1 cellular context compared by ENCODE assay signal in the genomic region with DNA sequence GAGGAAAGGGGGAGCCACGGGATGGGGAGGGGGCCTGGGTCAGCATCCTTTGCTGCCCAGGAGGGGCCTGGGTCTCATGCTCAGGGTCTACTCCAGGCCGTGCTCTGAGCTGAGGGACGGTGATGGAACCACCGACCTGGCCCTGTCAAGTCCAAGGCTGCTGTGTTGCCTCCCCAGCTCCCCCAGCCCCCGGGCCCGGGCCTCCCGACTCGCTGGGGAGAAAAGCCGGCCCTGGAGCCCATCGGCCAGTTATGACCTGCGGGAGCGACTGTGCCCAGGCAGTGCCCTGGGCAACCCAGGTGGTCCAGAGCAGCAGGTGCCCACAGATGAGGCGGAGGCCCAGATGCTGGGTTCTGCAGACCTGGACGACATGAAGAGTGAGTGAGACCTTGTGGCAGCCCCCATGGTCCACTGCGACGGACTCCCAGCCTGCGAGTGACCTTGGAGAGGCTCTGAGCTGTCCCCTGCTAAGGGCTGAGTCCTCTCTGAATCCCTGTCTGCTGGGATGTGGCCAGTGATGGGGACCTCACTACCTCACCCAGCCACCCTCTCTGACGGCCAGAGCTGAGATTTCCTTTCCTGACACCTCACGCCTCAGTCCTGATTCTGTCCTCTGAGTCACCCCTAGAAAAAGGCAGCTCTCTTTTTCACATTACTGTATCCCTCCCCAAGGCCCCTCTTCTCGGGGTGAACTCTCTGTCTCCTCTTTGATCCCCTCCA.
TF ChIP-seq lines count a peak whose summit lies in the region.

No MANE protein-coding gene starts in this region.

TF ChIP-seq in IMR-90, 13 proteins besides CTCF, POLR2A, EP300 and RAD21:
- no peak for TF ChIP-seq MXI1 (IDR thresholded peaks at IDR 0.05; ENCODE audit: borderline replicate concordance, low read depth, low read length)
- no peak for TF ChIP-seq CHD1 (IDR thresholded peaks at IDR 0.05; ENCODE audit: low read depth, low read length)
- TF ChIP-seq FOS (IDR thresholded peaks at IDR 0.05; ENCODE audit: low read depth, low read length), result no peak
- no peak for TF ChIP-seq RCOR1 (IDR thresholded peaks at IDR 0.05; ENCODE audit: insufficient replicate concordance, low read length)
- TF ChIP-seq RFX5 (IDR thresholded peaks at IDR 0.05; ENCODE audit: low read depth, low read length), result no peak
- TF ChIP-seq, protein P1, sequence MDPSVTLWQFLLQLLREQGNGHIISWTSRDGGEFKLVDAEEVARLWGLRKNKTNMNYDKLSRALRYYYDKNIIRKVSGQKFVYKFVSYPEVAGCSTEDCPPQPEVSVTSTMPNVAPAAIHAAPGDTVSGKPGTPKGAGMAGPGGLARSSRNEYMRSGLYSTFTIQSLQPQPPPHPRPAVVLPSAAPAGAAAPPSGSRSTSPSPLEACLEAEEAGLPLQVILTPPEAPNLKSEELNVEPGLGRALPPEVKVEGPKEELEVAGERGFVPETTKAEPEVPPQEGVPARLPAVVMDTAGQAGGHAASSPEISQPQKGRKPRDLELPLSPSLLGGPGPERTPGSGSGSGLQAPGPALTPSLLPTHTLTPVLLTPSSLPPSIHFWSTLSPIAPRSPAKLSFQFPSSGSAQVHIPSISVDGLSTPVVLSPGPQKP (IDR thresholded peaks at IDR 0.05; ENCODE audit: borderline replicate concordance, low read depth, low read length), result no peak
- no peak for TF ChIP-seq MAFK (IDR thresholded peaks at IDR 0.05; ENCODE audit: low read depth, low read length)
- TF ChIP-seq, protein P2, sequence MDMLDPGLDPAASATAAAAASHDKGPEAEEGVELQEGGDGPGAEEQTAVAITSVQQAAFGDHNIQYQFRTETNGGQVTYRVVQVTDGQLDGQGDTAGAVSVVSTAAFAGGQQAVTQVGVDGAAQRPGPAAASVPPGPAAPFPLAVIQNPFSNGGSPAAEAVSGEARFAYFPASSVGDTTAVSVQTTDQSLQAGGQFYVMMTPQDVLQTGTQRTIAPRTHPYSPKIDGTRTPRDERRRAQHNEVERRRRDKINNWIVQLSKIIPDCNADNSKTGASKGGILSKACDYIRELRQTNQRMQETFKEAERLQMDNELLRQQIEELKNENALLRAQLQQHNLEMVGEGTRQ (IDR thresholded peaks at IDR 0.05; ENCODE audit: low read depth, low read length), result no peak
- TF ChIP-seq BHLHE40 (IDR thresholded peaks at IDR 0.05; ENCODE audit: low read depth, low read length), result no peak
- TF ChIP-seq MAZ (IDR thresholded peaks at IDR 0.05; ENCODE audit: borderline replicate concordance, low read depth, low read length), result no peak
- no peak for TF ChIP-seq NFE2L2 (IDR thresholded peaks at IDR 0.05; ENCODE audit: low read depth, low read length)
- no peak for TF ChIP-seq CEBPB (IDR thresholded peaks at IDR 0.05; ENCODE audit: low read depth, low read length)
- no peak for TF ChIP-seq SMC3 (IDR thresholded peaks at IDR 0.05; ENCODE audit: low read depth, low read length)
